ENCODE assay signal across 18 cellular contexts in genomic region chr10:110346914-110347313, GRCh38. TPM values are rescaled to one million over a fixed set of nuclear protein-coding genes. Genes with fewer than 3 reads are reported as not detected.
DNase-seq lines count a peak whose midpoint lies in the region; ATAC-seq and TF ChIP-seq lines count a peak whose summit lies in the region.
"Had no signal": no experiment of that assay in that cellular context is flagged by ENCODE, and none has a peak within 500 bp of the region (broad histone marks: within the 10 kb centered on the region; RNA-seq: fewer than 3 reads in every experiment).

No MANE protein-coding gene starts in this region.

- H3K4me1 Mint-ChIP-seq in stimulated activated naive CD8-positive, alpha-beta T cell treated with anti-CD3 and anti-CD28 coated beads, Interleukin-15, Interleukin-2, amounts not matched to agents 100 ng/mL and 50 ng/mL, for 24 hours (ENCODE audit: low read depth) = peaks cover 13% of the 10 kb centered on the region
- H3K4me1 Mint-ChIP-seq in T-helper 17 cell = peaks cover 4% of the 10 kb centered on the region
- H3K4me1 Mint-ChIP-seq: CD4-positive, CD25-positive, alpha-beta regulatory T cell had no signal

- no peak overlapping the region for H4K12ac ChIP-seq in trophoblast cell (ENCODE audit: low read depth, low read length)

- H4K8ac ChIP-seq in trophoblast cell (ENCODE audit: low read depth, low read length) = no peak overlapping the region

- no peak overlapping the region for H3K9ac ChIP-seq in KMS-11
- no peak overlapping the region for H3K9ac ChIP-seq in trophoblast cell (ENCODE audit: low read length)
- H3K9ac ChIP-seq: BLaER1, GM23248 had no signal

- H3K27ac ChIP-seq in KMS-11 (no peak overlapping the region), trophoblast cell (ENCODE audit: low read depth, low read length) (no peak overlapping the region)
- H3K27ac ChIP-seq: BLaER1, C4-2B, GM23248 had no signal

- H3K36me3 ChIP-seq in KMS-11 (ENCODE audit: insufficient read depth) = no peaks in the 10 kb centered on the region
- H3K36me3 ChIP-seq in trophoblast cell (ENCODE audit: control insufficient read depth in 1 of 2, insufficient read depth in 2 of 2, low read length in 2 of 2) = no peaks in the 10 kb centered on the region
- H3K36me3 ChIP-seq: BLaER1 had no signal

- H3K9me3 Mint-ChIP-seq in stimulated activated naive CD8-positive, alpha-beta T cell treated with anti-CD3 and anti-CD28 coated beads, Interleukin-15, Interleukin-2, amounts not matched to agents 100 ng/mL and 50 ng/mL, for 24 hours = no peaks in the 10 kb centered on the region
- H3K9me3 Mint-ChIP-seq: CD8-positive, alpha-beta T cell had no signal

- H3K27me3 ChIP-seq in KMS-11 (ENCODE audit: insufficient read depth, low read depth) (no peaks in the 10 kb centered on the region), trophoblast cell (ENCODE audit: insufficient read depth, low read length) (no peaks in the 10 kb centered on the region)
- H3K27me3 ChIP-seq: BLaER1 had no signal

- H3K4me3 ChIP-seq in KMS-11 (IDR thresholded peaks at IDR 0.05; ENCODE audit: insufficient read depth, low read depth, low read length) = no peak overlapping the region
- no peak overlapping the region for H3K4me3 ChIP-seq in trophoblast cell (ENCODE audit: low read depth, low read length)
- H3K4me3 ChIP-seq: BLaER1, GM23248 had no signal

- peaks cover 19% of the 10 kb centered on the region for H3K27me3 Mint-ChIP-seq in stimulated activated naive CD8-positive, alpha-beta T cell treated with anti-CD3 and anti-CD28 coated beads, Interleukin-15, Interleukin-2, amounts not matched to agents 100 ng/mL and 50 ng/mL, for 24 hours
- H3K27me3 Mint-ChIP-seq in T-helper 17 cell = peaks cover 18% of the 10 kb centered on the region

- H3K23ac ChIP-seq in trophoblast cell (ENCODE audit: low read length) = no peak overlapping the region

- DNase-seq in stimulated activated naive CD8-positive, alpha-beta T cell treated with anti-CD3 and anti-CD28 coated beads, Interleukin-15, Interleukin-2, amounts not matched to agents 100 U/mL and 50 U/mL, for 24 hours = no peak
- DNase-seq in T-helper 17 cell (no peak), mesenteric fat pad (ENCODE audit: low spot score) (peak; percentile 1), trophoblast cell (no peak), UCSD-AML1 (lab: John Stamatoyannopoulos, UW; ENCODE audit: unreplicated experiment) (no peak)
- DNase-seq: Caco-2; CD4-positive, CD25-positive, alpha-beta regulatory T cell; CD8-positive, alpha-beta T cell; DMS153; DND-41; GM23248; H7; HCEC 1CT had no signal

- no peaks in the 10 kb centered on the region for H3K36me3 Mint-ChIP-seq in stimulated activated naive CD8-positive, alpha-beta T cell treated with anti-CD3 and anti-CD28 coated beads, Interleukin-15, Interleukin-2, amounts not matched to agents 100 ng/mL and 50 ng/mL, for 24 hours (ENCODE audit: low read depth)
- H3K36me3 Mint-ChIP-seq in T-helper 17 cell (ENCODE audit: low read depth) = peaks cover 2% of the 10 kb centered on the region
- H3K36me3 Mint-ChIP-seq: CD4-positive, CD25-positive, alpha-beta regulatory T cell; CD8-positive, alpha-beta T cell had no signal

- H3K79me2 ChIP-seq in KMS-11 (ENCODE audit: insufficient read depth, low read depth) (no peaks in the 10 kb centered on the region), trophoblast cell (ENCODE audit: control insufficient read depth, insufficient read depth, low read length, poor library complexity) (no peaks in the 10 kb centered on the region)

- no peak overlapping the region for H3K4me3 Mint-ChIP-seq in stimulated activated naive CD8-positive, alpha-beta T cell treated with anti-CD3 and anti-CD28 coated beads, Interleukin-15, Interleukin-2, amounts not matched to agents 100 ng/mL and 50 ng/mL, for 24 hours
- H3K4me3 Mint-ChIP-seq in T-helper 17 cell = no peak overlapping the region
- H3K4me3 Mint-ChIP-seq: CD4-positive, CD25-positive, alpha-beta regulatory T cell; CD8-positive, alpha-beta T cell had no signal

- H3K18ac ChIP-seq in trophoblast cell (ENCODE audit: low read length) = no peak overlapping the region

- H2AFZ ChIP-seq in KMS-11 (ENCODE audit: low read depth) (no peak overlapping the region), trophoblast cell (ENCODE audit: insufficient read depth, low read length, poor library complexity) (no peak overlapping the region)
- H2AFZ ChIP-seq: GM23248 had no signal

- no peak overlapping the region for H2BK120ac ChIP-seq in trophoblast cell (ENCODE audit: insufficient read depth, low read length, poor library complexity)

- H4K91ac ChIP-seq in trophoblast cell (ENCODE audit: low read depth, low read length) = no peak overlapping the region

- no peak for TF ChIP-seq CTCF in KMS-11 (conservative IDR thresholded peaks at IDR 0.05; ENCODE audit: low read depth, low read length)

- H3K4ac ChIP-seq in trophoblast cell (ENCODE audit: low read depth, low read length) = no peak overlapping the region

- H3K79me1 ChIP-seq in trophoblast cell (ENCODE audit: low read length) = no peaks in the 10 kb centered on the region

- no peak overlapping the region for H2AK5ac ChIP-seq in trophoblast cell (ENCODE audit: low read length)

- H3K27ac Mint-ChIP-seq in stimulated activated naive CD8-positive, alpha-beta T cell treated with anti-CD3 and anti-CD28 coated beads, Interleukin-15, Interleukin-2, amounts not matched to agents 100 ng/mL and 50 ng/mL, for 24 hours = peak overlapping the region; percentile 5
- H3K27ac Mint-ChIP-seq in T-helper 17 cell = peak overlapping the region; percentile 44
- H3K27ac Mint-ChIP-seq: CD8-positive, alpha-beta T cell had no signal

- H4K20me1 ChIP-seq in KMS-11 (ENCODE audit: insufficient read depth) = no peaks in the 10 kb centered on the region
- H4K20me1 ChIP-seq: BLaER1 had no signal

- H3K14ac ChIP-seq in trophoblast cell (ENCODE audit: low read length) = no peak overlapping the region

- no peak for ATAC-seq in stimulated activated naive CD8-positive, alpha-beta T cell treated with anti-CD3 and anti-CD28 coated beads, Interleukin-15, Interleukin-2, amounts not matched to agents 100 U/mL and 50 U/mL, for 24 hours
- no peak for ATAC-seq in T-helper 17 cell
- ATAC-seq in HG03460 (IDR thresholded peaks at IDR 0.05; ENCODE audit: unreplicated experiment) = no peak
- ATAC-seq: CD8-positive, alpha-beta T cell had no signal

- no peaks in the 10 kb centered on the region for H3K9me3 ChIP-seq in T-helper 17 cell (ENCODE audit: control insufficient read depth, low read length, poor library complexity, severe bottlenecking)
- peaks cover 2% of the 10 kb centered on the region for H3K9me3 ChIP-seq in trophoblast cell (ENCODE audit: insufficient read depth, low read depth, low read length)
- H3K9me3 ChIP-seq: BLaER1, Caco-2 had no signal

- no peak overlapping the region for H2BK12ac ChIP-seq in trophoblast cell (ENCODE audit: low read length)

- H3K4me2 ChIP-seq in KMS-11 (peak overlapping the region; percentile 81), trophoblast cell (ENCODE audit: low read length) (no peak overlapping the region)
- H3K4me2 ChIP-seq: BLaER1 had no signal

- WGBS in trophoblast cell (ENCODE audit: extremely low coverage, insufficient coverage, insufficient read length) = no CpG with 5 or more reads among the region's 4 CpGs

- H2BK5ac ChIP-seq in trophoblast cell (ENCODE audit: low read depth, low read length, poor library complexity) = no peak overlapping the region

- H3K4me1 ChIP-seq in KMS-11 (ENCODE audit: low read depth, poor library complexity, severe bottlenecking) (peaks cover 67% of the 10 kb centered on the region), trophoblast cell (ENCODE audit: control insufficient read depth in 1 of 2, insufficient read depth in 2 of 2, low read length in 2 of 2) (no peaks in the 10 kb centered on the region)
- H3K4me1 ChIP-seq: Caco-2 had no signal

RNA-seq across cellular contexts. Expression of gene SMNDC1, which starts 42.2 kb away (rescaled TPM):
- 10 to 100 TPM; 33.7 to 50.4 TPM for total RNA-seq in T-helper 17 cell
- 26.1 TPM for total RNA-seq in mesenteric fat pad
- 35.4 and 36.5 TPM in 2 replicates for polyA plus RNA-seq in trophoblast cell (2013)
